In genomic region chr4:86977621-86978184, GRCh38 we compare ENCODE assay signal across 1 cellular context.
TF ChIP-seq lines count a peak whose summit lies in the region.

No MANE protein-coding gene starts in this region.

TF ChIP-seq in HepG2, 621 proteins besides CTCF, POLR2A, EP300 and RAD21 (continued from another document and continues in another):
- TF ChIP-seq HNF1A (IDR thresholded peaks at IDR 0.05; ENCODE audit: low read depth) (0 out of 2 replicates have a peak, but pooled peaks have one; percentile 30), HNF1A (CRISPR knock-in tag; IDR thresholded peaks at IDR 0.05; ENCODE audit: borderline replicate concordance) (no peak), ZNF263 (CRISPR knock-in tag; IDR thresholded peaks at IDR 0.05) (peak; percentile 21; the same call in 1 of the 2 replicates), PHF21A (CRISPR knock-in tag; IDR thresholded peaks at IDR 0.05) (0 out of 2 replicates have a peak, but pooled peaks have one; percentile 40), ZNF503 (CRISPR knock-in tag; IDR thresholded peaks at IDR 0.05) (peak; percentile 44; the same call in 1 of the 2 replicates), ZNF501 (CRISPR knock-in tag; IDR thresholded peaks at IDR 0.05) (no peak), HDAC2 (CRISPR knock-in tag; IDR thresholded peaks at IDR 0.05) (peak; percentile 90), ZSCAN29 (CRISPR knock-in tag; conservative IDR thresholded peaks at IDR 0.05) (no peak), CREM (IDR thresholded peaks at IDR 0.05) (peak; percentile 75; the same call in 1 of the 2 replicates), CREM (CRISPR knock-in tag; IDR thresholded peaks at IDR 0.05) (no peak), KDM6A (CRISPR knock-in tag; IDR thresholded peaks at IDR 0.05; ENCODE audit: low read depth) (0 out of 2 replicates have a peak, but pooled peaks have one; percentile 29), DPF2 (CRISPR knock-in tag; IDR thresholded peaks at IDR 0.05; ENCODE audit: borderline replicate concordance, low read depth) (peak; percentile 98), GABPA (IDR thresholded peaks at IDR 0.05; ENCODE audit: low read depth, low read length) (no peak), GABPA (CRISPR knock-in tag; IDR thresholded peaks at IDR 0.05; ENCODE audit: low read depth) (peak; percentile 34; the same call in 1 of the 2 replicates), TARDBP (CRISPR knock-in tag; IDR thresholded peaks at IDR 0.05) (peak; percentile 78), ZNF878 (CRISPR knock-in tag; IDR thresholded peaks at IDR 0.05) (peak; percentile 54; the same call in 1 of the 2 replicates), CHD4 (IDR thresholded peaks at IDR 0.05; ENCODE audit: borderline replicate concordance, low read length) (peak; percentile 49; the same call in 1 of the 2 replicates), JUN (CRISPR knock-in tag; IDR thresholded peaks at IDR 0.05) (peak; percentile 94), ZNF574 (CRISPR knock-in tag; IDR thresholded peaks at IDR 0.05) (0 out of 2 replicates have a peak, but pooled peaks have one; percentile 41), ZNF562 (CRISPR knock-in tag; IDR thresholded peaks at IDR 0.05; ENCODE audit: borderline replicate concordance) (no peak), FOXP1 (IDR thresholded peaks at IDR 0.05) (peak; percentile 93), FOXP1 (CRISPR knock-in tag; IDR thresholded peaks at IDR 0.05) (peak; percentile 91), IRX3 (CRISPR knock-in tag; IDR thresholded peaks at IDR 0.05; ENCODE audit: borderline replicate concordance, low read depth) (no peak), SETDB1 (CRISPR knock-in tag; IDR thresholded peaks at IDR 0.05; ENCODE audit: borderline replicate concordance) (no peak), ARID3A (IDR thresholded peaks at IDR 0.05; ENCODE audit: low read depth, low read length) (peak; percentile 95), THAP11 (CRISPR knock-in tag; IDR thresholded peaks at IDR 0.05) (peak; percentile 46; the same call in 1 of the 2 replicates), HOXA5 (CRISPR knock-in tag; IDR thresholded peaks at IDR 0.05) (0 out of 2 replicates have a peak, but pooled peaks have one; percentile 27), ZNF75D (CRISPR knock-in tag; IDR thresholded peaks at IDR 0.05; ENCODE audit: borderline replicate concordance) (no peak), ZNF280D (CRISPR knock-in tag; IDR thresholded peaks at IDR 0.05) (peak; percentile 70; the same call in 1 of the 2 replicates), FOXO1 (CRISPR knock-in tag; IDR thresholded peaks at IDR 0.05) (peak; percentile 80; the same call in 1 of the 2 replicates), FOXA3 (CRISPR knock-in tag; IDR thresholded peaks at IDR 0.05) (peak; percentile 96), MIER3 (CRISPR knock-in tag; IDR thresholded peaks at IDR 0.05; ENCODE audit: borderline replicate concordance) (peak; percentile 40; the same call in 1 of the 2 replicates), BCL6 (CRISPR knock-in tag; IDR thresholded peaks at IDR 0.05) (peak; percentile 53; the same call in 1 of the 2 replicates), ZNF614 (CRISPR knock-in tag; IDR thresholded peaks at IDR 0.05; ENCODE audit: borderline replicate concordance) (0 out of 2 replicates have a peak, but pooled peaks have one; percentile 38), ZNF773 (CRISPR knock-in tag; IDR thresholded peaks at IDR 0.05; ENCODE audit: borderline replicate concordance) (no peak), MXI1 (IDR thresholded peaks at IDR 0.05; ENCODE audit: borderline replicate concordance, low read depth, low read length) (peak; percentile 81; the same call in 2 of the 3 replicates), HIC2 (CRISPR knock-in tag; IDR thresholded peaks at IDR 0.05; ENCODE audit: low read depth) (peak; percentile 86), ZC3H13 (CRISPR knock-in tag; IDR thresholded peaks at IDR 0.05) (no peak), SOX13 (IDR thresholded peaks at IDR 0.05) (0 out of 2 replicates have a peak, but pooled peaks have one; percentile 46), SOX13 (CRISPR knock-in tag; conservative IDR thresholded peaks at IDR 0.05 in 1 of 2, IDR thresholded peaks at IDR 0.05 in 1 of 2) (peak in 1 of 2 experiments; percentile 84; a peak in 2 of 4 replicates), FOXC1 (CRISPR knock-in tag; IDR thresholded peaks at IDR 0.05; ENCODE audit: borderline replicate concordance) (no peak), TGIF2 (CRISPR knock-in tag; IDR thresholded peaks at IDR 0.05) (0 out of 2 replicates have a peak, but pooled peaks have one; percentile 31), ZNF782 (CRISPR knock-in tag; IDR thresholded peaks at IDR 0.05; ENCODE audit: borderline replicate concordance) (no peak), ZNF691 (CRISPR knock-in tag; IDR thresholded peaks at IDR 0.05; ENCODE audit: borderline replicate concordance, low read depth) (no peak), SOX5 (CRISPR knock-in tag; IDR thresholded peaks at IDR 0.05; ENCODE audit: borderline replicate concordance) (peak; percentile 88), ZNF3 (CRISPR knock-in tag; IDR thresholded peaks at IDR 0.05) (0 out of 2 replicates have a peak, but pooled peaks have one; percentile 15), SMARCE1 (IDR thresholded peaks at IDR 0.05; ENCODE audit: borderline replicate concordance) (peak; percentile 94), MIXL1 (CRISPR knock-in tag; IDR thresholded peaks at IDR 0.05) (peak; percentile 91), KAT8 (CRISPR knock-in tag; IDR thresholded peaks at IDR 0.05) (peak; percentile 49; the same call in 1 of the 2 replicates), ZBTB7B (CRISPR knock-in tag; IDR thresholded peaks at IDR 0.05) (peak; percentile 53; the same call in 1 of the 2 replicates), ETV5 (CRISPR knock-in tag; IDR thresholded peaks at IDR 0.05; ENCODE audit: borderline replicate concordance) (peak; percentile 54; the same call in 1 of the 2 replicates), ZNF580 (CRISPR knock-in tag; IDR thresholded peaks at IDR 0.05; ENCODE audit: borderline replicate concordance, low read depth) (0 out of 2 replicates have a peak, but pooled peaks have one; percentile 29)
